Comparison of ENCODE assay signal across 21 cellular contexts in the genomic region with DNA sequence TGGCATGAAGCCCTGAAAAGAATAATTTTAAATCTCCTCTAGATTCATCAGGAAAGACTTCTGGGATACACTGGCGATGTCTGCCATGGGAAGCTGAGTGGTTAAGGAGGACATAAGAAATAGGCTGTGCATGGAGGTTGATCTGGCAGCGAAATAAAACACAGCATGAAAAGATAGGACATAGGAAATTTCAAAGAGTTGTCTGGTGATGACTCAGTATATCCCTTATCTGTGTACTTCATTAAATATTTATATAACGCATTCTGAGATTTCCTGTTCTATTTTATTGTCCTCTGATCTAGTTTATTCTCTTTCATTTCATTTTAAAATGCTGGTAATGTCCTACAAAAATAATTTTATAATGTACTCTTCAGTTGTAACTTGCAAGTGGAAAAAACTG.
"Had no signal": no experiment of that assay in that cellular context is flagged by ENCODE, and none has a peak within 500 bp of the region (broad histone marks: within the 10 kb centered on the region; RNA-seq: fewer than 3 reads in every experiment).

No MANE protein-coding gene starts in this region.

- H3K4me3 ChIP-seq: coronary artery, dorsolateral prefrontal cortex, esophagus muscularis mucosa, gastroesophageal sphincter, heart left ventricle, hepatocyte, lower lobe of right lung had no signal

- H3K36me3 ChIP-seq: esophagus muscularis mucosa, gastroesophageal sphincter, heart left ventricle, lower lobe of right lung had no signal

- H2AFZ ChIP-seq: hepatocyte had no signal

- H3K4me2 ChIP-seq: hepatocyte had no signal

- H3K27ac ChIP-seq: coronary artery, dorsolateral prefrontal cortex, esophagus muscularis mucosa, foreskin keratinocyte, gastroesophageal sphincter, heart left ventricle, hepatocyte, lower lobe of right lung had no signal

- H3K4me1 ChIP-seq: esophagus muscularis mucosa, foreskin keratinocyte, gastroesophageal sphincter, heart left ventricle, lower lobe of right lung had no signal

- ATAC-seq: foreskin keratinocyte, gastroesophageal sphincter, heart left ventricle, left colon, left lobe of liver, left ventricle myocardium superior, lower lobe of right lung had no signal

- H3K27me3 ChIP-seq: dorsolateral prefrontal cortex, esophagus muscularis mucosa, foreskin keratinocyte, gastroesophageal sphincter, heart left ventricle, hepatocyte had no signal

- H3K9me3 ChIP-seq: esophagus muscularis mucosa, gastroesophageal sphincter, lower lobe of right lung had no signal

- DNase-seq: dermis blood vessel endothelial cell; dorsolateral prefrontal cortex; effector CD4-positive, alpha-beta T cell; effector memory CD4-positive, alpha-beta T cell; foreskin keratinocyte; heart left ventricle; hypothalamus; immature natural killer cell; islet precursor cell; kidney; kidney glomerular epithelial cell; left colon; left ventricle myocardium superior; lower lobe of right lung; mesendoderm; midbrain had no signal
